Comparison of ENCODE assay signal across 10 cellular contexts in genomic region chr3:5205165-5205941, GRCh38. TPM values are rescaled to one million over a fixed set of nuclear protein-coding genes. Genes with fewer than 3 reads are reported as not detected.
DNase-seq lines count a peak whose midpoint lies in the region; ATAC-seq, FAIRE-seq and TF ChIP-seq lines count a peak whose summit lies in the region.
"Had no signal": no experiment of that assay in that cellular context is flagged by ENCODE, and none has a peak within 500 bp of the region (broad histone marks: within the 10 kb centered on the region; RNA-seq: fewer than 3 reads in every experiment).

No MANE protein-coding gene starts in this region.

- DNase-seq in GM12892 (ENCODE audit: insufficient read length), result no peak
- peak; percentile 86 for DNase-seq in GM12878 (ENCODE audit: low read depth, low spot score)
- no peak for DNase-seq in NCI-H1105 (lab: John Stamatoyannopoulos, UW)
- DNase-seq in iPS-NIHi7 (ENCODE audit: extremely low spot score), result no peak
- no peak for DNase-seq in NCI-H1092 treated with DMSO at 0.1 percent for 48 hours (lab: John Stamatoyannopoulos, UW)
- DNase-seq in amniotic stem cell (lab: John Stamatoyannopoulos, UW), result no peak
- DNase-seq: posterior cingulate gyrus had no signal

- TF ChIP-seq POLR2A in GM12892 (IDR thresholded peaks at IDR 0.05; ENCODE audit: low read depth, low read length) (no peak), GM12878 (IDR thresholded peaks at IDR 0.05; ENCODE audit: low read depth, low read length) (0 out of 2 replicates have a peak, but pooled peaks have one; percentile 40)

- peaks cover 28% of the 10 kb centered on the region for H3K79me2 ChIP-seq in GM12878 (ENCODE audit: control insufficient read depth, insufficient read depth, low read length)

- TF ChIP-seq CTCF in GM12878 (IDR thresholded peaks at IDR 0.05 in 2 of 3, conservative IDR thresholded peaks at IDR 0.05 in 1 of 3; ENCODE audit: control insufficient read depth in 2 of 3, extremely low read depth in 1 of 3, insufficient read depth in 1 of 3, low read depth in 3 of 3, low read length in 3 of 3), result no peak

- POLR2A ChIA-PET in GM12878 (lab: Charles Lee), result interaction anchor here (0.9 to 3.4 kb wide), 10 partner anchors 9 to 494 kb away, joined by 3 to 15 read pairs (median 7); partner anchors contain the start of gene ARL8B

- no peak overlapping the region for H2AFZ ChIP-seq in GM12878 (ENCODE audit: control insufficient read depth, low read depth, low read length)

- intact Hi-C loops in GM12878 (cut with micrococcal nuclease; ENCODE audit: unreplicated experiment), result loop anchor here (2.0 kb wide), 1 partner anchor 69 kb away; no protein-coding TSS in a partner anchor

- RAD21 ChIA-PET in GM12878 (lab: Charles Lee; ENCODE audit: unreplicated experiment), result interaction anchor here (0.5 to 3.0 kb wide), 12 partner anchors 8 to 93 kb away, joined by 3 to 14 read pairs (median 6); partner anchors contain the start of genes ARL8B and EDEM1

- peak overlapping the region; percentile 31; the same call in 1 of the 2 replicates for H3K4me2 ChIP-seq in GM12878 (ENCODE audit: control insufficient read depth, insufficient read depth)

- 0 out of 2 replicates have a peak overlapping the region, but pooled peaks have one; percentile 26 for H3K9ac ChIP-seq in GM12878 (ENCODE audit: control insufficient read depth, insufficient read depth, low read length)

- no peaks in the 10 kb centered on the region for H4K20me1 ChIP-seq in GM12878 (ENCODE audit: control insufficient read depth, insufficient read depth)

- peak; percentile 98 for ATAC-seq in GM19397 (IDR thresholded peaks at IDR 0.05; ENCODE audit: unreplicated experiment)
- peak; percentile 99 for ATAC-seq in HG03135 (IDR thresholded peaks at IDR 0.05; ENCODE audit: unreplicated experiment)
- peak; percentile 98 for ATAC-seq in GM12878

- CTCF ChIA-PET in GM12878 (lab: Yijun Ruan, JAX), result interaction anchor here (0.9 to 1.6 kb wide), 9 partner anchors 10 to 494 kb away, joined by 3 to 8 read pairs (median 3); no protein-coding TSS in a partner anchor

- BruUV-seq in GM12878 (replicated peaks; lab: Mats Ljungman, UMichigan), result no TSS peak

- SMC1A ChIA-PET in GM12878 (lab: Charles Lee; ENCODE audit: uncharacterized antibody, unreplicated experiment), result interaction anchor here (0.8 to 3.7 kb wide), 13 partner anchors 9 to 93 kb away, joined by 3 to 23 read pairs (median 6); no protein-coding TSS in a partner anchor

- WGBS in GM12878 (ENCODE audit: insufficient coverage, insufficient replicate concordance, low lambda C conversion rate, missing lambda C conversion rate), result 16% methylated on average over 7 of the region's 7 CpGs

- H3K4me3 ChIP-seq in GM12878, result no peak overlapping the region

- H3K9me3 ChIP-seq in GM12878 (replicated peaks; ENCODE audit: control insufficient read depth, insufficient read depth, low read length), result no peaks in the 10 kb centered on the region

- peaks cover 9% of the 10 kb centered on the region for H3K4me1 ChIP-seq in GM12878 (ENCODE audit: control insufficient read depth, insufficient read depth, low read length)

- peak; percentile 29; the same call in 1 of the 2 replicates for TF ChIP-seq RAD21 in GM12878 (IDR thresholded peaks at IDR 0.05; ENCODE audit: insufficient read depth, low read depth, low read length)

- FAIRE-seq in GM12892 (lab: Jason Lieb, UNC) (peak; percentile 96), GM12878 (lab: Jason Lieb, UNC) (peak; percentile 83)
- FAIRE-seq: endothelial cell of umbilical vein had no signal

- TF ChIP-seq EP300 in GM12878 (IDR thresholded peaks at IDR 0.05; ENCODE audit: borderline replicate concordance in 1 of 2, control insufficient read depth in 1 of 2, low read depth in 2 of 2, low read length in 2 of 2), result peak; percentile 62 to 88; a peak in 3 of 4 replicates

- peaks cover 36 to 76% of the 10 kb centered on the region in 2 experiments for H3K36me3 ChIP-seq in GM12878 (ENCODE audit: control insufficient read depth in 2 of 2, insufficient read depth in 2 of 2, low read length in 1 of 2)

- in situ Hi-C loops in GM12878 (cut with MboI), result no loop called here

- no peaks in the 10 kb centered on the region for H3K27me3 ChIP-seq in GM12878 (replicated peaks in 1 of 2; ENCODE audit: control insufficient read depth in 2 of 2, insufficient read depth in 2 of 2, low read length in 1 of 2)

- peak overlapping the region; percentile 38 for H3K27ac ChIP-seq in GM12878 (ENCODE audit: control insufficient read depth, insufficient read depth)

TF ChIP-seq in GM12878, 131 proteins besides CTCF, POLR2A, EP300 and RAD21 (continues in another document):
- TF ChIP-seq E2F4 (IDR thresholded peaks at IDR 0.05; ENCODE audit: low read depth, low read length) (no peak), MYB (IDR thresholded peaks at IDR 0.05; ENCODE audit: borderline replicate concordance, low read depth, low read length) (no peak), SIX5 (IDR thresholded peaks at IDR 0.05; ENCODE audit: low read depth, low read length, severe bottlenecking) (no peak), TCF7 (IDR thresholded peaks at IDR 0.05; ENCODE audit: borderline replicate concordance) (peak; percentile 49; the same call in 1 of the 2 replicates), YBX1 (IDR thresholded peaks at IDR 0.05) (no peak), SIN3A (IDR thresholded peaks at IDR 0.05; ENCODE audit: low read depth, low read length) (no peak), IKZF2 (IDR thresholded peaks at IDR 0.05) (peak; percentile 87 to 88), MXI1 (IDR thresholded peaks at IDR 0.05; ENCODE audit: low read depth, low read length) (peak; percentile 57; the same call in 1 of the 2 replicates), NFXL1 (IDR thresholded peaks at IDR 0.05; ENCODE audit: borderline replicate concordance) (no peak), STAT3 (IDR thresholded peaks at IDR 0.05; ENCODE audit: low read depth, low read length) (no peak; the same call in 1 of the 2 replicates), BHLHE40 (IDR thresholded peaks at IDR 0.05; ENCODE audit: borderline replicate concordance in 1 of 2, low read depth in 2 of 2, low read length in 1 of 2) (peak in 1 of 2 experiments; percentile 67; a peak in 2 of 4 replicates), RELA (IDR thresholded peaks at IDR 0.05; ENCODE audit: borderline replicate concordance, partially characterized antibody) (peak; percentile 60), SREBF2 (IDR thresholded peaks at IDR 0.05; ENCODE audit: low read length) (no peak), BCL11A (IDR thresholded peaks at IDR 0.05; ENCODE audit: low read depth, low read length) (peak; percentile 81), JUNB (IDR thresholded peaks at IDR 0.05) (peak; percentile 58), IRF4 (IDR thresholded peaks at IDR 0.05; ENCODE audit: low read depth, low read length) (peak; percentile 93)
- TF ChIP-seq, protein P1, sequence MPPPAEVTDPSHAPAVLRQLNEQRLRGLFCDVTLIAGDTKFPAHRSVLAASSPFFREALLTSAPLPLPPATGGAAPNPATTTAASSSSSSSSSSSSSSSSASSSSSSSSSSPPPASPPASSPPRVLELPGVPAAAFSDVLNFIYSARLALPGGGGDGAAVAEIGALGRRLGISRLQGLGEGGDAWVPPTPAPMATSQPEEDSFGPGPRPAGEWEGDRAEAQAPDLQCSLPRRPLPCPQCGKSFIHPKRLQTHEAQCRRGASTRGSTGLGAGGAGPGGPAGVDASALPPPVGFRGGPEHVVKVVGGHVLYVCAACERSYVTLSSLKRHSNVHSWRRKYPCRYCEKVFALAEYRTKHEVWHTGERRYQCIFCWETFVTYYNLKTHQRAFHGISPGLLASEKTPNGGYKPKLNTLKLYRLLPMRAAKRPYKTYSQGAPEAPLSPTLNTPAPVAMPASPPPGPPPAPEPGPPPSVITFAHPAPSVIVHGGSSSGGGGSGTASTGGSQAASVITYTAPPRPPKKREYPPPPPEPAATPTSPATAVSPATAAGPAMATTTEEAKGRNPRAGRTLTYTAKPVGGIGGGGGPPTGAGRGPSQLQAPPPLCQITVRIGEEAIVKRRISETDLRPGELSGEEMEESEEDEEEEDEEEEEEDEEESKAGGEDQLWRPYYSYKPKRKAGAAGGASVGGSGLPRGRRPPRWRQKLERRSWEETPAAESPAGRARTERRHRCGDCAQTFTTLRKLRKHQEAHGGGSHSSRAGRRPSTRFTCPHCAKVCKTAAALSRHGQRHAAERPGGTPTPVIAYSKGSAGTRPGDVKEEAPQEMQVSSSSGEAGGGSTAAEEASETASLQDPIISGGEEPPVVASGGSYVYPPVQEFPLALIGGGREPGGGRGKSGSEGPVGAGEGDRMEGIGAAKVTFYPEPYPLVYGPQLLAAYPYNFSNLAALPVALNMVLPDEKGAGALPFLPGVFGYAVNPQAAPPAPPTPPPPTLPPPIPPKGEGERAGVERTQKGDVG (CRISPR knock-in tag; IDR thresholded peaks at IDR 0.05), result no peak

RNA-seq across cellular contexts. Expression of gene EDEM1, which starts 17.8 kb away (rescaled TPM):
- polyA plus RNA-seq in GM12892 (2012; ENCODE audit: missing spikeins), result 79.9 TPM
- total RNA-seq in GM12878 (2013; cell fraction: nucleolus; rRNA removed), result 223 and 263 TPM in 2 replicates
- 52.6 and 56.0 TPM in 2 replicates for total RNA-seq in GM12878 (2014; rRNA removed)
- total RNA-seq in GM12878 (2014; rRNA removed; fragmentation: Illumina TruSeq; extraction: Trizol), result 57.5 and 60.6 TPM in 2 replicates
- 129 and 138 TPM in 2 replicates for total RNA-seq in GM12878 (2021)
- polyA plus RNA-seq in GM12878 (2011; ENCODE audit: low read depth), result 49.4 TPM
- polyA plus RNA-seq in GM12878 (2011; rRNA removed), result 104 and 139 TPM in 2 replicates
- polyA plus RNA-seq in GM12878 (2011; cell fraction: cytosol; rRNA removed), result 52.9 and 58.1 TPM in 2 replicates
- polyA plus RNA-seq in GM12878 (2011; cell fraction: nucleus; rRNA removed), result 65.4 and 94.5 TPM in 2 replicates
- 59.5 and 72.2 TPM in 2 replicates for polyA plus RNA-seq in GM12878 (2012)
- polyA plus RNA-seq in GM12878 (2014; fragmentation: Illumina TruSeq; extraction: Trizol), result 57.5 and 75.9 TPM in 2 replicates
- polyA plus RNA-seq in GM12878 (2014; fragmentation: Nextera tagmentation; extraction: Ambion mirVana), result 10 to 100 TPM; 18.9 to 48.0 TPM
- polyA plus RNA-seq in GM12878 (2014; rRNA removed), result 61.3 and 73.8 TPM in 2 replicates
- polyA plus RNA-seq in GM12878 (2016; fragmentation: Nextera tagmentation; extraction: Ambion mirVana), result 10 to 100 TPM; 56.2 to 60.1 TPM
- 124 and 134 TPM in 2 replicates for polyA minus RNA-seq in GM12878 (2011; rRNA and poly(A)+ RNA removed)
- 54.6 and 64.8 TPM in 2 replicates for polyA minus RNA-seq in GM12878 (2011; cell fraction: cytosol; rRNA and poly(A)+ RNA removed)
- polyA minus RNA-seq in GM12878 (2011; cell fraction: nucleus; rRNA and poly(A)+ RNA removed), result 49.6 and 62.2 TPM in 2 replicates
